ENCODE assay signal across 12 cellular contexts in genomic region chr1:110083453-110084225, GRCh38. TPM values are rescaled to one million over a fixed set of nuclear protein-coding genes. Genes with fewer than 3 reads are reported as not detected.
DNase-seq lines count a peak whose midpoint lies in the region; ATAC-seq and TF ChIP-seq lines count a peak whose summit lies in the region.
"Had no signal": no experiment of that assay in that cellular context is flagged by ENCODE, and none has a peak within 500 bp of the region (broad histone marks: within the 10 kb centered on the region; RNA-seq: fewer than 3 reads in every experiment).

No MANE protein-coding gene starts in this region.

- H3K27ac ChIP-seq in stomach smooth muscle (ENCODE audit: low read length), result peak overlapping the region; percentile 69
- H3K27ac ChIP-seq: 22Rv1 had no signal

- H3K4me1 Mint-ChIP-seq in activated naive CD8-positive, alpha-beta T cell treated with anti-CD3 and anti-CD28 coated beads, Interleukin-2, amount 10 ng/mL, durations not matched to agents 7 days and 5 days, result peaks cover 12% of the 10 kb centered on the region

- WGBS in lower leg skin, 2 donors, result 3 to 19% methylated on average over 47 of the region's 47 CpGs

- H3K4me3 Mint-ChIP-seq in activated naive CD8-positive, alpha-beta T cell treated with anti-CD3 and anti-CD28 coated beads, Interleukin-2, amount 10 ng/mL, durations not matched to agents 7 days and 5 days, result peak overlapping the region; percentile 81

- TF ChIP-seq CTCF in lower leg skin (IDR thresholded peaks at IDR 0.05), result no peak

- no peak for TF ChIP-seq POLR2A in lower leg skin (IDR thresholded peaks at IDR 0.05)

- no peaks in the 10 kb centered on the region for H3K36me3 Mint-ChIP-seq in activated naive CD8-positive, alpha-beta T cell treated with anti-CD3 and anti-CD28 coated beads, Interleukin-2, amount 10 ng/mL, durations not matched to agents 7 days and 5 days

- H3K4me1 ChIP-seq in stomach smooth muscle (ENCODE audit: control insufficient read depth, insufficient read depth, low read length), result peaks cover 15% of the 10 kb centered on the region

- H3K36me3 ChIP-seq in stomach smooth muscle (ENCODE audit: control insufficient read depth in 2 of 2, insufficient read depth in 2 of 2, low read length in 2 of 2), result no peaks in the 10 kb centered on the region

- H3K9ac ChIP-seq in stomach smooth muscle (ENCODE audit: low read length in 2 of 2), result peak overlapping the region; percentile 59 to 69

- DNase-seq in DMS53 (lab: John Stamatoyannopoulos, UW) (peak; percentile 45), DMS53 treated with DMSO at 0.1 percent for 48 hours (lab: John Stamatoyannopoulos, UW; ENCODE audit: unreplicated experiment) (no peak), lower leg skin (ENCODE audit: low spot score in 2 of 2) (no peak), HT-29 (ENCODE audit: low spot score) (no peak), NCI-H774 (lab: John Stamatoyannopoulos, UW) (no peak)
- DNase-seq in activated naive CD8-positive, alpha-beta T cell treated with anti-CD3 and anti-CD28 coated beads, Interleukin-2, amount 10 ng/mL, durations not matched to agents 7 days and 5 days, result no peak
- DNase-seq: caudate nucleus; NK-92 treated with Interleukin-12 subunit alpha and Interleukin-12 subunit beta, amount 100 ng/mL, for 24 hours had no signal

- peaks cover 62% of the 10 kb centered on the region for H3K27me3 Mint-ChIP-seq in activated naive CD8-positive, alpha-beta T cell treated with anti-CD3 and anti-CD28 coated beads, Interleukin-2, amount 10 ng/mL, durations not matched to agents 7 days and 5 days

- H3K4me3 ChIP-seq in lower leg skin (ENCODE audit: low read depth, poor library complexity, severe bottlenecking) (peak overlapping the region; percentile 33), stomach smooth muscle (ENCODE audit: low read length in 2 of 2) (peak overlapping the region; percentile 71 to 81)

- no peak for ATAC-seq in activated naive CD8-positive, alpha-beta T cell treated with anti-CD3 and anti-CD28 coated beads, Interleukin-2, amount 10 ng/mL, durations not matched to agents 7 days and 5 days (ENCODE audit: low read depth)
- no peak for ATAC-seq in HG02970 (IDR thresholded peaks at IDR 0.05; ENCODE audit: low FRiP score, unreplicated experiment)
- ATAC-seq: HCT116 had no signal

- POLR2A ChIA-PET in activated naive CD8-positive, alpha-beta T cell treated with anti-CD3 and anti-CD28 coated beads, Interleukin-2, amount 10 ng/mL, durations not matched to agents 7 days and 5 days (lab: Charles Lee), result interaction anchor here (0.6 kb wide), 1 partner anchor 24 kb away, joined by 4 read pairs; no protein-coding TSS in a partner anchor

- H3K27ac Mint-ChIP-seq in activated naive CD8-positive, alpha-beta T cell treated with anti-CD3 and anti-CD28 coated beads, Interleukin-2, amount 10 ng/mL, durations not matched to agents 7 days and 5 days, result no peak overlapping the region

- H3K9me3 Mint-ChIP-seq in activated naive CD8-positive, alpha-beta T cell treated with anti-CD3 and anti-CD28 coated beads, Interleukin-2, amount 10 ng/mL, durations not matched to agents 7 days and 5 days, result no peaks in the 10 kb centered on the region

- no peaks in the 10 kb centered on the region for H3K9me3 ChIP-seq in stomach smooth muscle (ENCODE audit: control insufficient read depth in 2 of 2, low read length in 2 of 2)

- H3K27me3 ChIP-seq in stomach smooth muscle (ENCODE audit: control insufficient read depth in 1 of 2, insufficient read depth in 2 of 2, low read length in 2 of 2), result peaks cover 8% of the 10 kb centered on the region in 2 donors

- intact Hi-C loops in lower leg skin (cut with DNase I; ENCODE audit: low total_unique reads), result no loop called here

RNA-seq across cellular contexts. Expression of gene ALX3, which starts 13.2 kb away (rescaled TPM):
- not detected for total RNA-seq in activated naive CD8-positive, alpha-beta T cell treated with anti-CD3 and anti-CD28 coated beads, Interleukin-2, amount 10 ng/mL, durations not matched to agents 7 days and 5 days
- total RNA-seq in lower leg skin, result under 1 TPM in 1 of 4 donors, not detected in 3; 0.52 TPM
- total RNA-seq in HT-29 (2014; rRNA removed; shearing (Covaris generic)), result not detected in 2 replicates

RNA-seq across cellular contexts. Expression of gene UBL4B, which starts 28.6 kb away (rescaled TPM):
- not detected for total RNA-seq in activated naive CD8-positive, alpha-beta T cell treated with anti-CD3 and anti-CD28 coated beads, Interleukin-2, amount 10 ng/mL, durations not matched to agents 7 days and 5 days
- total RNA-seq in lower leg skin, result 1 to 10 TPM in 1 of 4 donors, not detected in 3; 3.0 TPM
- total RNA-seq in HT-29 (2014; rRNA removed; shearing (Covaris generic)), result not detected in 2 replicates

RNA-seq across cellular contexts. Expression of gene STRIP1, which starts 49.2 kb away (rescaled TPM):
- total RNA-seq in activated naive CD8-positive, alpha-beta T cell treated with anti-CD3 and anti-CD28 coated beads, Interleukin-2, amount 10 ng/mL, durations not matched to agents 7 days and 5 days, result 10 to 100 TPM; 47.5 to 49.1 TPM
- total RNA-seq in lower leg skin, result 10 to 100 TPM; 45.0 to 64.1 (median 50.9) TPM
- 24.1 and 26.8 TPM in 2 replicates for total RNA-seq in HT-29 (2014; rRNA removed; shearing (Covaris generic))
